ENCODE assay signal across 35 cellular contexts in the genomic region with DNA sequence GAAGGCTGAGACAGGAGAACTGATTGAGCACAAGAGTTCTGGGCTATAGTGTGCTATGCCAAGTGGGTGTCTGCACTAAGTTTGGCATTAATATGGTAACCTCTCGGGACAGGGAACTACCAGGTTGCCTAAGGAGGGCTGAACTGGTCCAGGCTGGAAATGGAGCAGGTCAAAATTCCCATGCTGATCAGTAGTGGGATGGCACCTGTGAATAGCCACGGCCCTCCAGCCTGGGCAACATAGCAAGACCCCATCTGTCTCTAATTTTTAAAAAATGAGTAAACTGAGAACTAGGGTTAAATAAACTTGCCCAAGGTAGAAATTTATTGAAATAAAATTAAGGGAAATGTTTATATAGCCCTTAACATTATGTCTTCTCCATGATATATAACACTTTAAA.
"Had no signal": no experiment of that assay in that cellular context is flagged by ENCODE, and none has a peak within 500 bp of the region (broad histone marks: within the 10 kb centered on the region; RNA-seq: fewer than 3 reads in every experiment).

No MANE protein-coding gene starts in this region.

- H3K36me3 ChIP-seq: MG63 had no signal

- H3K27me3 ChIP-seq: MG63 had no signal

- H3K4me3 ChIP-seq: MG63 had no signal

- H3K9me3 ChIP-seq: MG63 had no signal

- DNase-seq: Karpas-422, Kasumi-1, MG63, MM.1S, MV-4-11, NCI-H1048, NCI-H1092, NCI-H1092 treated with DMSO at 0.1 percent for 48 hours, NCI-H1105, NCI-H1105 treated with DMSO at 0.1 percent for 48 hours, NCI-H1417, NCI-H1417 treated with DMSO at 0.1 percent for 48 hours, NCI-H1436, NCI-H1436 treated with DMSO at 0.1 percent for 48 hours, NCI-H146, NCI-H1694, NCI-H1694 treated with DMSO at 0.1 percent for 48 hours, NCI-H187, NCI-H187 treated with DMSO at 0.1 percent for 48 hours, NCI-H1930, NCI-H2029, NCI-H2029 treated with DMSO at 0.1 percent for 48 hours, NCI-H2081, NCI-H2081 treated with DMSO at 0.1 percent for 48 hours, NCI-H2107, NCI-H2171, NCI-H2171 treated with DMSO at 0.1 percent for 48 hours, NCI-H2227 treated with DMSO at 0.1 percent for 48 hours, NCI-H226, NCI-H345, NCI-H446, NCI-H446 treated with DMSO at 0.1 percent for 48 hours, NCI-H510A, NCI-H510A treated with DMSO at 0.1 percent for 48 hours, NCI-H524 had no signal
